Comparison of ENCODE assay signal across 1 cellular context in the genomic region with DNA sequence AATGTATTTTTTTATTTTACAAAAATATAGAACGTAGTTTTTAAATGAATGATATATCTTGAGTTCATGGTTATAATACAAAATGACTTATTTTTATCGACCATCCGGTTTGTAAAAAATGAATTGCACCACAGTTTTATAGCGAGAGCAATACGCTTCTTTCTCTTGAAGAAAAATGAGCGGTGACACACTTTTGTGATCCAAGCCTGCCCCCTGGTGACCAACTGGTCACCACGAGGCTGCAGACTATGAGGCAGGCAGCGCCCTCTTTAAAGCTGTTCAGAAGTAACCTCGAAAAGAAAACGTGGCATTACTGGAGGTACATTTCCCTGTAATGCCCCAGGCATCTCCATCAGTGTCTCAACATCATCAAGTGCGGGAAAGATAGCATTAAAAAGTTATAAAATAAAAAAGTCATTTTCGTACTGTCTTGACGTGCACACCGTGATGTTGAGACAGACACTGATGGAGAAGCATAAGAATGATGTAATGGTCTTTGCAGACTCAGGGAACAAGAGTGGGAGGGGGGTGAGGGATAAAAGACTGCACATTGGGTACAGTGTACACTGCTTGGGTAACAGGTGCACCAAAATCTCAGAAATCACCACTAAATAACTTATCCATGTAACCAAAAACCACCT.
TF ChIP-seq lines count a peak whose summit lies in the region.

No MANE protein-coding gene starts in this region.

TF ChIP-seq in HEK293, 187 proteins besides CTCF, POLR2A, EP300 and RAD21 (continued from another document):
- TF ChIP-seq, protein P1, sequence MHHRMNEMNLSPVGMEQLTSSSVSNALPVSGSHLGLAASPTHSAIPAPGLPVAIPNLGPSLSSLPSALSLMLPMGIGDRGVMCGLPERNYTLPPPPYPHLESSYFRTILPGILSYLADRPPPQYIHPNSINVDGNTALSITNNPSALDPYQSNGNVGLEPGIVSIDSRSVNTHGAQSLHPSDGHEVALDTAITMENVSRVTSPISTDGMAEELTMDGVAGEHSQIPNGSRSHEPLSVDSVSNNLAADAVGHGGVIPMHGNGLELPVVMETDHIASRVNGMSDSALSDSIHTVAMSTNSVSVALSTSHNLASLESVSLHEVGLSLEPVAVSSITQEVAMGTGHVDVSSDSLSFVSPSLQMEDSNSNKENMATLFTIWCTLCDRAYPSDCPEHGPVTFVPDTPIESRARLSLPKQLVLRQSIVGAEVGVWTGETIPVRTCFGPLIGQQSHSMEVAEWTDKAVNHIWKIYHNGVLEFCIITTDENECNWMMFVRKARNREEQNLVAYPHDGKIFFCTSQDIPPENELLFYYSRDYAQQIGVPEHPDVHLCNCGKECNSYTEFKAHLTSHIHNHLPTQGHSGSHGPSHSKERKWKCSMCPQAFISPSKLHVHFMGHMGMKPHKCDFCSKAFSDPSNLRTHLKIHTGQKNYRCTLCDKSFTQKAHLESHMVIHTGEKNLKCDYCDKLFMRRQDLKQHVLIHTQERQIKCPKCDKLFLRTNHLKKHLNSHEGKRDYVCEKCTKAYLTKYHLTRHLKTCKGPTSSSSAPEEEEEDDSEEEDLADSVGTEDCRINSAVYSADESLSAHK (tag by site-specific recombination; IDR thresholded peaks at IDR 0.05), result no peak
